21 cellular contexts compared by ENCODE assay signal in genomic region chr17:63939401-63939800, GRCh38. TPM values are rescaled to one million over a fixed set of nuclear protein-coding genes. Genes with fewer than 3 reads are reported as not detected.
"Had no signal": no experiment of that assay in that cellular context is flagged by ENCODE, and none has a peak within 500 bp of the region (broad histone marks: within the 10 kb centered on the region; RNA-seq: fewer than 3 reads in every experiment).

No MANE protein-coding gene starts in this region.

- H3K27me3 Mint-ChIP-seq: activated T-helper 17 cell treated with anti-CD3 and anti-CD28 coated beads, Interleukin-2, amount 50 U/mL, for 72 hours; stimulated activated naive CD8-positive, alpha-beta T cell treated with anti-CD3 and anti-CD28 coated beads, Interleukin-15, Interleukin-2, amounts not matched to agents 100 ng/mL and 50 ng/mL, for 24 hours had no signal

- H3K27me3 ChIP-seq: cardiac muscle cell, left lung, right atrium auricular region, suprapubic skin, upper lobe of right lung had no signal

- H3K27ac ChIP-seq: cardiac muscle cell, left lung, right atrium auricular region, suprapubic skin, upper lobe of right lung had no signal

- ATAC-seq: activated CD4-positive, CD25-positive, alpha-beta regulatory T cell treated with anti-CD3 and anti-CD28 coated beads, Interleukin-2, amount 50 U/mL, for 24 hours; activated T-helper 17 cell treated with anti-CD3 and anti-CD28 coated beads, Interleukin-2, amount 50 U/mL, for 72 hours; esophagus mucosa; left lung; natural killer cell; upper lobe of right lung had no signal

- H3K9me3 ChIP-seq: left lung, right atrium auricular region, suprapubic skin, upper lobe of right lung had no signal

- DNase-seq: activated naive CD4-positive, alpha-beta T cell treated with anti-CD3 and anti-CD28 coated beads for 36 hours; islet precursor cell; left lung; natural killer cell; occipital lobe; stimulated activated CD4-positive, alpha-beta T cell treated with anti-CD3 and anti-CD28 coated beads, Interleukin-2, amount 100 ng/mL, for 48 hours; T-helper 9 cell; upper lobe of right lung had no signal

- H3K4me3 ChIP-seq: cardiac muscle cell, left lung, right atrium auricular region, suprapubic skin, upper lobe of right lung had no signal

- H3K36me3 ChIP-seq: cardiac muscle cell, left lung, right atrium auricular region, suprapubic skin, upper lobe of right lung had no signal

- FAIRE-seq: endometrium had no signal

- H3K4me3 Mint-ChIP-seq: activated naive CD4-positive, alpha-beta T cell treated with anti-CD3 and anti-CD28 coated beads for 36 hours; activated T-helper 17 cell treated with anti-CD3 and anti-CD28 coated beads, Interleukin-2, amount 50 U/mL, for 72 hours; natural killer cell; stimulated activated naive CD8-positive, alpha-beta T cell treated with anti-CD3 and anti-CD28 coated beads, Interleukin-15, Interleukin-2, amounts not matched to agents 100 ng/mL and 50 ng/mL, for 24 hours had no signal

- H3K27ac Mint-ChIP-seq: activated naive CD4-positive, alpha-beta T cell treated with anti-CD3 and anti-CD28 coated beads for 36 hours; progenitor cell of endocrine pancreas; stimulated activated naive CD8-positive, alpha-beta T cell treated with anti-CD3 and anti-CD28 coated beads, Interleukin-15, Interleukin-2, amounts not matched to agents 100 ng/mL and 50 ng/mL, for 24 hours had no signal

- H3K36me3 Mint-ChIP-seq: natural killer cell had no signal

- H3K9me3 Mint-ChIP-seq: activated naive CD4-positive, alpha-beta T cell treated with anti-CD3 and anti-CD28 coated beads for 36 hours; activated T-helper 17 cell treated with anti-CD3 and anti-CD28 coated beads, Interleukin-2, amount 50 U/mL, for 72 hours; natural killer cell; stimulated activated naive CD8-positive, alpha-beta T cell treated with anti-CD3 and anti-CD28 coated beads, Interleukin-15, Interleukin-2, amounts not matched to agents 100 ng/mL and 50 ng/mL, for 24 hours had no signal

- H3K4me1 Mint-ChIP-seq: activated T-helper 17 cell treated with anti-CD3 and anti-CD28 coated beads, Interleukin-2, amount 50 U/mL, for 72 hours had no signal

- H3K4me1 ChIP-seq: left lung, right atrium auricular region, suprapubic skin, upper lobe of right lung had no signal

RNA-seq across cellular contexts. Expression of gene CD79B, which starts 7.3 kb away (rescaled TPM):
- total RNA-seq: cardiac muscle cell, occipital lobe, progenitor cell of endocrine pancreas had no signal

RNA-seq across cellular contexts. Expression of gene GH1, which starts 20.8 kb away (rescaled TPM):
- total RNA-seq: activated naive CD4-positive, alpha-beta T cell treated with anti-CD3 and anti-CD28 coated beads for 36 hours; cardiac muscle cell; dermis microvascular lymphatic vessel endothelial cell; esophagus mucosa; left lung; mucosa of gallbladder; natural killer cell; occipital lobe; progenitor cell of endocrine pancreas; right atrium auricular region; skeletal muscle tissue; suprapubic skin; upper lobe of right lung had no signal
- polyA plus RNA-seq: adipose tissue, cardiac muscle cell had no signal

RNA-seq across cellular contexts. Expression of gene CSHL1, which starts 28.3 kb away (rescaled TPM):
- total RNA-seq: activated naive CD4-positive, alpha-beta T cell treated with anti-CD3 and anti-CD28 coated beads for 36 hours; cardiac muscle cell; dermis microvascular lymphatic vessel endothelial cell; esophagus mucosa; left lung; mucosa of gallbladder; natural killer cell; occipital lobe; progenitor cell of endocrine pancreas; right atrium auricular region; skeletal muscle tissue; suprapubic skin; upper lobe of right lung had no signal
- polyA plus RNA-seq: adipose tissue, cardiac muscle cell had no signal

RNA-seq across cellular contexts. Expression of gene SCN4A, which starts 33.3 kb away (rescaled TPM):
- total RNA-seq: occipital lobe, upper lobe of right lung had no signal
- polyA plus RNA-seq: cardiac muscle cell had no signal

RNA-seq across cellular contexts. Expression of gene CSH1, which starts 43.0 kb away (rescaled TPM):
- total RNA-seq: activated naive CD4-positive, alpha-beta T cell treated with anti-CD3 and anti-CD28 coated beads for 36 hours; cardiac muscle cell; dermis microvascular lymphatic vessel endothelial cell; esophagus mucosa; left lung; mucosa of gallbladder; natural killer cell; occipital lobe; progenitor cell of endocrine pancreas; right atrium auricular region; skeletal muscle tissue; suprapubic skin; upper lobe of right lung had no signal
- polyA plus RNA-seq: adipose tissue, cardiac muscle cell had no signal
